Comparison of ENCODE assay signal across 1 cellular context in genomic region chr18:11951390-11951851, GRCh38.
A peak's percentile ranks its signal among the peaks of the same experiment; 100 is the strongest.
TF ChIP-seq lines count a peak whose summit lies in the region.

No MANE protein-coding gene starts in this region.

TF ChIP-seq in K562, 482 proteins besides CTCF, POLR2A, EP300 and RAD21 (continued from another document):
- TF ChIP-seq MNT (conservative IDR thresholded peaks at IDR 0.05) (peak in 1 of 2 experiments; percentile 9; a peak in 1 of 4 replicates), RAD51 (IDR thresholded peaks at IDR 0.05; ENCODE audit: borderline replicate concordance, low read depth) (0 out of 2 replicates have a peak, but pooled peaks have one; percentile 16), SOX6 (IDR thresholded peaks at IDR 0.05) (peak; percentile 81), PKNOX1 (IDR thresholded peaks at IDR 0.05) (peak; percentile 21; the same call in 1 of the 2 replicates), FOXM1 (IDR thresholded peaks at IDR 0.05; ENCODE audit: low read depth) (peak; percentile 57; the same call in 1 of the 2 replicates), FOXM1 (CRISPR knock-in tag; IDR thresholded peaks at IDR 0.05; ENCODE audit: low read depth) (no peak), ARNT (IDR thresholded peaks at IDR 0.05) (peak in 1 of 2 experiments; percentile 35; a peak in 2 of 4 replicates), RBBP5 (IDR thresholded peaks at IDR 0.05; ENCODE audit: borderline replicate concordance, insufficient read depth, low read length, poor library complexity, severe bottlenecking) (peak; percentile 48), NR4A1 (CRISPR knock-in tag; IDR thresholded peaks at IDR 0.05) (no peak), NR4A1 (tag; IDR thresholded peaks at IDR 0.05) (0 out of 2 replicates have a peak, but pooled peaks have one; percentile 17), ZSCAN29 (IDR thresholded peaks at IDR 0.05) (no peak), ATF7 (IDR thresholded peaks at IDR 0.05) (0 out of 2 replicates have a peak, but pooled peaks have one; percentile 48), JUND (IDR thresholded peaks at IDR 0.05; ENCODE audit: borderline replicate concordance, low read depth, low read length) (peak; percentile 59; the same call in 1 of the 2 replicates), JUND (tag; IDR thresholded peaks at IDR 0.05; ENCODE audit: borderline replicate concordance, low read depth, low read length) (no peak; the same call in 2 of the 3 replicates), DMBX1 (CRISPR knock-in tag; IDR thresholded peaks at IDR 0.05; ENCODE audit: borderline replicate concordance) (peak; percentile 67; the same call in 1 of the 2 replicates), FOXK2 (conservative IDR thresholded peaks at IDR 0.05 in 1 of 2, IDR thresholded peaks at IDR 0.05 in 1 of 2; ENCODE audit: low read depth in 2 of 2) (peak; percentile 57 to 67), CHD2 (IDR thresholded peaks at IDR 0.05; ENCODE audit: low read depth, low read length) (peak; percentile 37; the same call in 1 of the 2 replicates), BHLHE40 (IDR thresholded peaks at IDR 0.05; ENCODE audit: low read length) (peak; percentile 83), MTA3 (IDR thresholded peaks at IDR 0.05; ENCODE audit: borderline replicate concordance) (0 out of 2 replicates have a peak, but pooled peaks have one; percentile 40), ZNF695 (CRISPR knock-in tag; IDR thresholded peaks at IDR 0.05) (no peak), CBFA2T2 (conservative IDR thresholded peaks at IDR 0.05) (peak; percentile 86), CREM (IDR thresholded peaks at IDR 0.05; ENCODE audit: low read depth) (peak; percentile 78), ZNF318 (IDR thresholded peaks at IDR 0.05; ENCODE audit: borderline replicate concordance in 1 of 2, low read depth in 1 of 2) (0 out of 4 replicates have a peak, but pooled peaks of 1 of the 2 experiments have one; percentile 29), ZNF354B (CRISPR knock-in tag; IDR thresholded peaks at IDR 0.05) (no peak), ADNP (tag; IDR thresholded peaks at IDR 0.05) (peak; percentile 75; the same call in 1 of the 2 replicates), HDAC1 (IDR thresholded peaks at IDR 0.05) (peak in 1 of 2 experiments; percentile 76; a peak in 1 of 4 replicates), ETV5 (CRISPR knock-in tag; IDR thresholded peaks at IDR 0.05; ENCODE audit: low read depth) (no peak), ZNF277 (CRISPR knock-in tag; IDR thresholded peaks at IDR 0.05; ENCODE audit: borderline replicate concordance) (no peak), ZNF766 (CRISPR knock-in tag; conservative IDR thresholded peaks at IDR 0.05) (0 out of 2 replicates have a peak, but pooled peaks have one; percentile 25), ZNF263 (CRISPR knock-in tag; IDR thresholded peaks at IDR 0.05; ENCODE audit: borderline replicate concordance) (peak; percentile 30; the same call in 1 of the 2 replicates), CHD4 (IDR thresholded peaks at IDR 0.05; ENCODE audit: insufficient read depth, insufficient replicate concordance, low read depth, low read length, poor library complexity, severe bottlenecking) (no peak), MLLT1 (IDR thresholded peaks at IDR 0.05) (0 out of 4 replicates have a peak, but pooled peaks of 1 of the 2 experiments have one; percentile 32), ZNF174 (CRISPR knock-in tag; IDR thresholded peaks at IDR 0.05) (no peak), TFAP4 (CRISPR knock-in tag; IDR thresholded peaks at IDR 0.05; ENCODE audit: borderline replicate concordance) (peak; percentile 83; the same call in 1 of the 2 replicates), TBL1XR1 (IDR thresholded peaks at IDR 0.05; ENCODE audit: low read length in 2 of 2) (peak in 1 of 2 experiments; percentile 80; a peak in 1 of 4 replicates), NCOR1 (IDR thresholded peaks at IDR 0.05) (peak; percentile 86), KDM2B (CRISPR knock-in tag; IDR thresholded peaks at IDR 0.05) (no peak), PTTG1 (tag; IDR thresholded peaks at IDR 0.05; ENCODE audit: low read depth) (no peak), PHTF2 (CRISPR knock-in tag; IDR thresholded peaks at IDR 0.05) (no peak), NCOA1 (IDR thresholded peaks at IDR 0.05; ENCODE audit: low read depth) (peak; percentile 56; the same call in 1 of the 2 replicates), TAF9B (IDR thresholded peaks at IDR 0.05; ENCODE audit: partially characterized antibody) (peak; percentile 22), SMARCE1 (IDR thresholded peaks at IDR 0.05) (peak; percentile 75), TAL1 (IDR thresholded peaks at IDR 0.05) (peak; percentile 84), PHF8 (IDR thresholded peaks at IDR 0.05; ENCODE audit: borderline replicate concordance, low read length) (no peak), CXXC5 (CRISPR knock-in tag; IDR thresholded peaks at IDR 0.05) (peak; percentile 39), POLR3A (IDR thresholded peaks at IDR 0.05; ENCODE audit: borderline replicate concordance, extremely low read depth, insufficient read depth, insufficient read length) (peak; percentile 64), CC2D1A (IDR thresholded peaks at IDR 0.05) (peak; percentile 12; the same call in 1 of the 2 replicates), DPF2 (IDR thresholded peaks at IDR 0.05) (peak; percentile 90), NRF1 (conservative IDR thresholded peaks at IDR 0.05 in 1 of 2, IDR thresholded peaks at IDR 0.05 in 1 of 2) (0 out of 4 replicates have a peak, but pooled peaks of 1 of the 2 experiments have one; percentile 22), SMARCA4 (IDR thresholded peaks at IDR 0.05) (peak; percentile 81), ZNF644 (tag; IDR thresholded peaks at IDR 0.05; ENCODE audit: low read depth) (peak; percentile 25; the same call in 1 of the 2 replicates), TEAD4 (IDR thresholded peaks at IDR 0.05; ENCODE audit: low read length) (peak; percentile 86), TEAD4 (CRISPR knock-in tag; IDR thresholded peaks at IDR 0.05; ENCODE audit: borderline replicate concordance) (no peak)
